2 cellular contexts compared by ENCODE assay signal in the genomic region with DNA sequence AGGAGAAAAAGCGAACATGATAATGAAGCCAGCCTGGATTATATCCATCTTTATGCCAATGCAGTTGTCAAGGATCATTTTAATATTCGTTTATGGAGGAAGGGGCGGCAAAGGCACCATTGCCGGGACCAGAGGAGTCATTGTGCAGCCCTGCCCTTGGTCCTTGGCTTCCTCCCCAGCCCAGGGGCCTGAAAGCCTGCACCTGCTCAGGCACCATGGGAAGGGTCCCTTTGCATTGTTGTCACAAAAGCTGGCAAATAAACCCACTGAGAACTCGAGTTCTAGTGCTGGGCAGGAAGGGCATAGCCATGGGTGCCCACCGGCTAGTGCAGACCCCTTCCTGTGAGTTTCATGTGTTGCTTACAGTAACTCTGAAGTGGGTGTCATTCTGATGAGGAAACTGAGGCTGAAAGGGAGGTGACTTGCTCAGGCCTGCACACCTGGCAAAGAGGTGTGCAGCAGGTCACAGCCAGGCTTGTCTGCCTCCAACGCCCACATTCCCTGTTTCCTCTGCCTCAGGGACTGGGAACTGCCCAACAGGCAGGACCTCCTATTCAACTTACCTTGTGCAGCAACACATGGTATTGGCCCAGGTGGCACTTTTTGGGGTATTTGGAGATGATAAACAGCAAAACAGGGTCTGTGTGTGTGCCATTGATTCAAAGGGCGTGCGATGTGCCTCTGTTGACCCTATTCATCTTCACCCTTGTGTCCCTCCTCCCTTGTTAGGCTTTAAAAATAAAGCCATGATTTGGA.
A peak's percentile ranks its signal among the peaks of the same experiment; 100 is the strongest.
TF ChIP-seq lines count a peak whose summit lies in the region.

No MANE protein-coding gene starts in this region.

TF ChIP-seq in GM23338, 12 proteins besides CTCF, POLR2A, EP300 and RAD21 (continues in another document):
- TF ChIP-seq, protein P1, sequence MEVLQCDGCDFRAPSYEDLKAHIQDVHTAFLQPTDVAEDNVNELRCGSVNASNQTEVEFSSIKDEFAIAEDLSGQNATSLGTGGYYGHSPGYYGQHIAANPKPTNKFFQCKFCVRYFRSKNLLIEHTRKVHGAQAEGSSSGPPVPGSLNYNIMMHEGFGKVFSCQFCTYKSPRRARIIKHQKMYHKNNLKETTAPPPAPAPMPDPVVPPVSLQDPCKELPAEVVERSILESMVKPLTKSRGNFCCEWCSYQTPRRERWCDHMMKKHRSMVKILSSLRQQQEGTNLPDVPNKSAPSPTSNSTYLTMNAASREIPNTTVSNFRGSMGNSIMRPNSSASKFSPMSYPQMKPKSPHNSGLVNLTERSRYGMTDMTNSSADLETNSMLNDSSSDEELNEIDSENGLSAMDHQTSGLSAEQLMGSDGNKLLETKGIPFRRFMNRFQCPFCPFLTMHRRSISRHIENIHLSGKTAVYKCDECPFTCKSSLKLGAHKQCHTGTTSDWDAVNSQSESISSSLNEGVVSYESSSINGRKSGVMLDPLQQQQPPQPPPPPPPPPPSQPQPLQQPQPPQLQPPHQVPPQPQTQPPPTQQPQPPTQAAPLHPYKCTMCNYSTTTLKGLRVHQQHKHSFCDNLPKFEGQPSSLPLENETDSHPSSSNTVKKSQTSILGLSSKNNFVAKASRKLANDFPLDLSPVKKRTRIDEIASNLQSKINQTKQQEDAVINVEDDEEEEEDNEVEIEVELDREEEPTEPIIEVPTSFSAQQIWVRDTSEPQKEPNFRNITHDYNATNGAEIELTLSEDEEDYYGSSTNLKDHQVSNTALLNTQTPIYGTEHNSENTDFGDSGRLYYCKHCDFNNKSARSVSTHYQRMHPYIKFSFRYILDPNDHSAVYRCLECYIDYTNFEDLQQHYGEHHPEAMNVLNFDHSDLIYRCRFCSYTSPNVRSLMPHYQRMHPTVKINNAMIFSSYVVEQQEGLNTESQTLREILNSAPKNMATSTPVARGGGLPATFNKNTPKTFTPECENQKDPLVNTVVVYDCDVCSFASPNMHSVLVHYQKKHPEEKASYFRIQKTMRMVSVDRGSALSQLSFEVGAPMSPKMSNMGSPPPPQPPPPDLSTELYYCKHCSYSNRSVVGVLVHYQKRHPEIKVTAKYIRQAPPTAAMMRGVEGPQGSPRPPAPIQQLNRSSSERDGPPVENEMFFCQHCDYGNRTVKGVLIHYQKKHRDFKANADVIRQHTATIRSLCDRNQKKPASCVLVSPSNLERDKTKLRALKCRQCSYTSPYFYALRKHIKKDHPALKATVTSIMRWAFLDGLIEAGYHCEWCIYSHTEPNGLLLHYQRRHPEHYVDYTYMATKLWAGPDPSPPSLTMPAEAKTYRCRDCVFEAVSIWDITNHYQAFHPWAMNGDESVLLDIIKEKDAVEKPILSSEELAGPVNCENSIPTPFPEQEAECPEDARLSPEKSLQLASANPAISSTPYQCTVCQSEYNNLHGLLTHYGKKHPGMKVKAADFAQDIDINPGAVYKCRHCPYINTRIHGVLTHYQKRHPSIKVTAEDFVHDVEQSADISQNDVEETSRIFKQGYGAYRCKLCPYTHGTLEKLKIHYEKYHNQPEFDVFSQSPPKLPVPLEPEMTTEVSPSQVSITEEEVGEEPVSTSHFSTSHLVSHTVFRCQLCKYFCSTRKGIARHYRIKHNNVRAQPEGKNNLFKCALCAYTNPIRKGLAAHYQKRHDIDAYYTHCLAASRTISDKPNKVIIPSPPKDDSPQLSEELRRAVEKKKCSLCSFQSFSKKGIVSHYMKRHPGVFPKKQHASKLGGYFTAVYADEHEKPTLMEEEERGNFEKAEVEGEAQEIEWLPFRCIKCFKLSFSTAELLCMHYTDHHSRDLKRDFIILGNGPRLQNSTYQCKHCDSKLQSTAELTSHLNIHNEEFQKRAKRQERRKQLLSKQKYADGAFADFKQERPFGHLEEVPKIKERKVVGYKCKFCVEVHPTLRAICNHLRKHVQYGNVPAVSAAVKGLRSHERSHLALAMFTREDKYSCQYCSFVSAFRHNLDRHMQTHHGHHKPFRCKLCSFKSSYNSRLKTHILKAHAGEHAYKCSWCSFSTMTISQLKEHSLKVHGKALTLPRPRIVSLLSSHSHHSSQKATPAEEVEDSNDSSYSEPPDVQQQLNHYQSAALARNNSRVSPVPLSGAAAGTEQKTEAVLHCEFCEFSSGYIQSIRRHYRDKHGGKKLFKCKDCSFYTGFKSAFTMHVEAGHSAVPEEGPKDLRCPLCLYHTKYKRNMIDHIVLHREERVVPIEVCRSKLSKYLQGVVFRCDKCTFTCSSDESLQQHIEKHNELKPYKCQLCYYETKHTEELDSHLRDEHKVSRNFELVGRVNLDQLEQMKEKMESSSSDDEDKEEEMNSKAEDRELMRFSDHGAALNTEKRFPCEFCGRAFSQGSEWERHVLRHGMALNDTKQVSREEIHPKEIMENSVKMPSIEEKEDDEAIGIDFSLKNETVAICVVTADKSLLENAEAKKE (CRISPR knock-in tag; IDR thresholded peaks at IDR 0.05) = no peak
- no peak for TF ChIP-seq ZNF331 (CRISPR knock-in tag; IDR thresholded peaks at IDR 0.05; ENCODE audit: low read depth)
- TF ChIP-seq CREB1 (CRISPR knock-in tag; IDR thresholded peaks at IDR 0.05; ENCODE audit: low read depth) = no peak
- TF ChIP-seq, protein P2, sequence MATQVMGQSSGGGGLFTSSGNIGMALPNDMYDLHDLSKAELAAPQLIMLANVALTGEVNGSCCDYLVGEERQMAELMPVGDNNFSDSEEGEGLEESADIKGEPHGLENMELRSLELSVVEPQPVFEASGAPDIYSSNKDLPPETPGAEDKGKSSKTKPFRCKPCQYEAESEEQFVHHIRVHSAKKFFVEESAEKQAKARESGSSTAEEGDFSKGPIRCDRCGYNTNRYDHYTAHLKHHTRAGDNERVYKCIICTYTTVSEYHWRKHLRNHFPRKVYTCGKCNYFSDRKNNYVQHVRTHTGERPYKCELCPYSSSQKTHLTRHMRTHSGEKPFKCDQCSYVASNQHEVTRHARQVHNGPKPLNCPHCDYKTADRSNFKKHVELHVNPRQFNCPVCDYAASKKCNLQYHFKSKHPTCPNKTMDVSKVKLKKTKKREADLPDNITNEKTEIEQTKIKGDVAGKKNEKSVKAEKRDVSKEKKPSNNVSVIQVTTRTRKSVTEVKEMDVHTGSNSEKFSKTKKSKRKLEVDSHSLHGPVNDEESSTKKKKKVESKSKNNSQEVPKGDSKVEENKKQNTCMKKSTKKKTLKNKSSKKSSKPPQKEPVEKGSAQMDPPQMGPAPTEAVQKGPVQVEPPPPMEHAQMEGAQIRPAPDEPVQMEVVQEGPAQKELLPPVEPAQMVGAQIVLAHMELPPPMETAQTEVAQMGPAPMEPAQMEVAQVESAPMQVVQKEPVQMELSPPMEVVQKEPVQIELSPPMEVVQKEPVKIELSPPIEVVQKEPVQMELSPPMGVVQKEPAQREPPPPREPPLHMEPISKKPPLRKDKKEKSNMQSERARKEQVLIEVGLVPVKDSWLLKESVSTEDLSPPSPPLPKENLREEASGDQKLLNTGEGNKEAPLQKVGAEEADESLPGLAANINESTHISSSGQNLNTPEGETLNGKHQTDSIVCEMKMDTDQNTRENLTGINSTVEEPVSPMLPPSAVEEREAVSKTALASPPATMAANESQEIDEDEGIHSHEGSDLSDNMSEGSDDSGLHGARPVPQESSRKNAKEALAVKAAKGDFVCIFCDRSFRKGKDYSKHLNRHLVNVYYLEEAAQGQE (IDR thresholded peaks at IDR 0.05; ENCODE audit: unreplicated experiment) = no peak
- no peak for TF ChIP-seq ZNF114 (CRISPR knock-in tag; IDR thresholded peaks at IDR 0.05)
- TF ChIP-seq, protein P3, sequence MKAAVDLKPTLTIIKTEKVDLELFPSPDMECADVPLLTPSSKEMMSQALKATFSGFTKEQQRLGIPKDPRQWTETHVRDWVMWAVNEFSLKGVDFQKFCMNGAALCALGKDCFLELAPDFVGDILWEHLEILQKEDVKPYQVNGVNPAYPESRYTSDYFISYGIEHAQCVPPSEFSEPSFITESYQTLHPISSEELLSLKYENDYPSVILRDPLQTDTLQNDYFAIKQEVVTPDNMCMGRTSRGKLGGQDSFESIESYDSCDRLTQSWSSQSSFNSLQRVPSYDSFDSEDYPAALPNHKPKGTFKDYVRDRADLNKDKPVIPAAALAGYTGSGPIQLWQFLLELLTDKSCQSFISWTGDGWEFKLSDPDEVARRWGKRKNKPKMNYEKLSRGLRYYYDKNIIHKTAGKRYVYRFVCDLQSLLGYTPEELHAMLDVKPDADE (IDR thresholded peaks at IDR 0.05) = no peak
- TF ChIP-seq EZH2 (IDR thresholded peaks at IDR 0.05; ENCODE audit: low read depth, unreplicated experiment) = no peak
- TF ChIP-seq EZH2phosphoT487 (IDR thresholded peaks at IDR 0.05; ENCODE audit: unreplicated experiment) = no peak

TF ChIP-seq in K562, 482 proteins besides CTCF, POLR2A, EP300 and RAD21:
- TF ChIP-seq, protein P4, sequence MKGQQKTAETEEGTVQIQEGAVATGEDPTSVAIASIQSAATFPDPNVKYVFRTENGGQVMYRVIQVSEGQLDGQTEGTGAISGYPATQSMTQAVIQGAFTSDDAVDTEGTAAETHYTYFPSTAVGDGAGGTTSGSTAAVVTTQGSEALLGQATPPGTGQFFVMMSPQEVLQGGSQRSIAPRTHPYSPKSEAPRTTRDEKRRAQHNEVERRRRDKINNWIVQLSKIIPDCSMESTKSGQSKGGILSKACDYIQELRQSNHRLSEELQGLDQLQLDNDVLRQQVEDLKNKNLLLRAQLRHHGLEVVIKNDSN (CRISPR knock-in tag; IDR thresholded peaks at IDR 0.05) = peak; percentile 27; the same call in 1 of the 2 replicates
- no peak for TF ChIP-seq ZFPM2 (CRISPR knock-in tag; IDR thresholded peaks at IDR 0.05)
